In the genomic region with DNA sequence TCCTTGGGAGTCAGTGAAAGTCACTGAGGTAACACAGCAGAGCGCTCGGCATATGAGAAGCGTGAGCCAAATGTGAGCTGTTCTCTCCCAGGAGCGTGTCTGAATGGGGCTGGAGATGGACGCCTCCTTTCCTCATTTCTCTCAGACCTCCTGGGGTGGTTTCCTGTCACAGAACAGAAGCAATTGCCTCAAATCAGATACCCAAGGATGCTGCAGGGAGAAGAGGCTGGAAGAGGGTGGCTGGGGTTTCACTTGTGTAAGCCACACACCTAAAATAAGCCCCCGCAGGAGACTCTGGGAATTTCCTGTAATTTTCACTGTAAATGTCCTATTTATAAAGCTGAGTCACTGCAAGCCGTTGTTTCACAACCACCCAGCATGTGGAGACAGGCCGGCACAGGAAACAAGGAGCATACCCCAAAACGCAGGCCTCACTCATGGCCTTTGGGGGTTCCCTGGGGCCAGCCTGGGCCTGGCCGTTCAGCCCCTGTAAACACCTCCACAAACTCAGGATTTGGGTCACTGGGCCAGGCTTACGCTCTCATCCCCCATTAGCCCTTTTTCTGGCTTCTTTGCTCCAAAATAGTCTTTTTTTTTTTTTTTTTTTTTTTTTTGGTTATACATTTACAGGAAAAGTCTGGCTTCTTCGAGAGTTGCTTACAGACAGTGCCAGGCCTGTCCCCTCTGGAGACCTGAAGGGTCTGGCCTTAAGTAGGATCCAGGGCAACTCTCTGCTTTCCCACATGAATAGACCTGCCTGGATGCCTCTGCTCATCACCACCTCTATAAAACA, we compare ENCODE assay signal across 8 cellular contexts. TPM values are rescaled to one million over a fixed set of nuclear protein-coding genes. Genes with fewer than 3 reads are reported as not detected.
DNase-seq lines count a peak whose midpoint lies in the region; ATAC-seq and TF ChIP-seq lines count a peak whose summit lies in the region.

No MANE protein-coding gene starts in this region.

- 36 to 43% (median 42%) methylated on average over 12 of the region's 12 CpGs for WGBS in heart left ventricle, 4 donors
- WGBS in prostate gland, result 30% methylated on average over 12 of the region's 12 CpGs

- H3K4me1 ChIP-seq in PC-9 (replicated peaks; ENCODE audit: insufficient read depth), result peaks cover 49% of the 10 kb centered on the region
- peaks cover 5 to 79% (median 25%) of the 10 kb centered on the region in 12 donors for H3K4me1 ChIP-seq in heart left ventricle
- H3K4me1 ChIP-seq in prostate gland (replicated peaks), result peaks cover 12% of the 10 kb centered on the region

- H3K27me3 Mint-ChIP-seq in activated naive CD8-positive, alpha-beta T cell, result no peaks in the 10 kb centered on the region

- POLR2A ChIA-PET in PC-9 (lab: Charles Lee; ENCODE audit: unreplicated experiment), result interaction anchor here (0.5 to 0.7 kb wide), 3 partner anchors 52 to 563 kb away, joined by 3 to 5 read pairs (median 4); no protein-coding TSS in a partner anchor

- H3K4me1 Mint-ChIP-seq in activated naive CD8-positive, alpha-beta T cell (ENCODE audit: low read depth), result peaks cover 87% of the 10 kb centered on the region

- TF ChIP-seq CTCF in HFF-Myc (IDR thresholded peaks at IDR 0.05; ENCODE audit: low read depth, low read length, missing control alignments) (peak; percentile 3), PC-9 (conservative IDR thresholded peaks at IDR 0.05) (no peak), heart left ventricle (IDR thresholded peaks at IDR 0.05) (peak in 5 of 12 donors; percentile 3 to 22 (median 15)), prostate gland (IDR thresholded peaks at IDR 0.05) (peak in 1 of 4 experiments; percentile 12)

- H3K27me3 ChIP-seq in PC-9 (ENCODE audit: insufficient read depth, low read depth), result no peaks in the 10 kb centered on the region
- H3K27me3 ChIP-seq in heart left ventricle, result no peaks in the 10 kb centered on the region
- no peaks in the 10 kb centered on the region for H3K27me3 ChIP-seq in prostate gland (replicated peaks; ENCODE audit: insufficient read depth)

- no peak overlapping the region for H3K4me3 ChIP-seq in HFF-Myc (replicated peaks; ENCODE audit: low read depth, low read length)
- peak overlapping the region; percentile 37; the same call in 1 of the 2 replicates for H3K4me3 ChIP-seq in PC-9
- peak overlapping the region in 1 of 12 donors; percentile 15 for H3K4me3 ChIP-seq in heart left ventricle
- no peak overlapping the region for H3K4me3 ChIP-seq in prostate gland

- peak overlapping the region; percentile 93 for H3K4me3 Mint-ChIP-seq in activated naive CD8-positive, alpha-beta T cell

- H3K27ac ChIP-seq in PC-9 (peak overlapping the region; percentile 97), heart left ventricle (peak overlapping the region; percentile 5 to 91 (median 73)), prostate gland (peak overlapping the region; percentile 45 to 63)

- peak overlapping the region; percentile 100 for H3K27ac Mint-ChIP-seq in activated naive CD8-positive, alpha-beta T cell

- BruUV-seq in PC-9 (replicated peaks; lab: Mats Ljungman, UMichigan), result no TSS peak

- no peaks in the 10 kb centered on the region for H3K79me2 ChIP-seq in PC-9 (ENCODE audit: low read depth)

- no peaks in the 10 kb centered on the region for H3K36me3 ChIP-seq in PC-9 (ENCODE audit: low read depth)
- no peaks in the 10 kb centered on the region for H3K36me3 ChIP-seq in heart left ventricle
- no peaks in the 10 kb centered on the region for H3K36me3 ChIP-seq in prostate gland

- no peaks in the 10 kb centered on the region for H3K9me3 Mint-ChIP-seq in activated naive CD8-positive, alpha-beta T cell (ENCODE audit: low read depth)

- peak; percentile 55 for DNase-seq in DMS 273 (lab: John Stamatoyannopoulos, UW; ENCODE audit: unreplicated experiment)
- peak; percentile 84 for DNase-seq in HFF-Myc (ENCODE audit: extremely low read depth, low read depth)
- peak; percentile 31 to 77 for DNase-seq in PC-9
- DNase-seq in heart left ventricle, result peak in 3 of 5 donors; percentile 56 to 63 (median 63)
- peak; percentile 72 for DNase-seq in prostate gland (ENCODE audit: low spot score)
- DNase-seq in NCI-H1930 (lab: John Stamatoyannopoulos, UW), result no peak

- H3K4me2 ChIP-seq in PC-9, result peak overlapping the region; percentile 80

- no peaks in the 10 kb centered on the region for H4K20me1 ChIP-seq in PC-9 (ENCODE audit: insufficient read depth)

- peak overlapping the region; percentile 66 for H2AFZ ChIP-seq in PC-9

- H3K9me3 ChIP-seq in PC-9 (ENCODE audit: insufficient read depth, low read depth) (no peaks in the 10 kb centered on the region), heart left ventricle (no peaks in the 10 kb centered on the region), prostate gland (no peaks in the 10 kb centered on the region)

- intact Hi-C loops in PC-9 (cut with micrococcal nuclease; ENCODE audit: unreplicated experiment) (loop anchor here (1.0 kb wide), 1 partner anchor 48 kb away; no protein-coding TSS in a partner anchor), heart left ventricle (cut with DNase I) (loop anchor here in 2 of 10 donors (5.0 kb wide), 2 partner anchors 89 to 194 kb away; no protein-coding TSS in a partner anchor), prostate gland (cut with DNase I) (no loop called here)

- CTCF ChIA-PET in PC-9 (lab: Charles Lee), result interaction anchor here (0.5 to 1.7 kb wide), 3 partner anchors 32 to 199 kb away, joined by 3 to 9 read pairs (median 4); no protein-coding TSS in a partner anchor

- peaks cover 44% of the 10 kb centered on the region for H3F3A ChIP-seq in PC-9 (ENCODE audit: insufficient read depth, low read depth)

- no peaks in the 10 kb centered on the region for H3K36me3 Mint-ChIP-seq in activated naive CD8-positive, alpha-beta T cell

- peak; percentile 53 to 89 (median 78) for ATAC-seq in heart left ventricle
- ATAC-seq in GM21619 (IDR thresholded peaks at IDR 0.05; ENCODE audit: unreplicated experiment), result no peak

- TF ChIP-seq POLR2A in heart left ventricle (IDR thresholded peaks at IDR 0.05), result no peak
- TF ChIP-seq POLR2A in prostate gland (IDR thresholded peaks at IDR 0.05), result no peak

- H3K9me2 ChIP-seq in PC-9 (ENCODE audit: insufficient read depth), result no peaks in the 10 kb centered on the region

RNA-seq across cellular contexts. Expression of gene VCPKMT, which starts 55.3 kb away (rescaled TPM):
- total RNA-seq in PC-9 (2021) (6.5 and 9.4 TPM in 2 replicates), heart left ventricle (1 to 10 TPM in 8 of 9 donors, under 1 TPM in 1; 0.95 to 4.9 (median 2.9) TPM), prostate gland (1 to 10 TPM; 6.1 to 6.4 TPM)
- 1 to 10 TPM; 4.1 to 7.1 TPM for polyA plus RNA-seq in heart left ventricle

Comparison
In these comparisons a context has a peak if more than half of its experiments do, and no peak if none do; other contexts are left out.
1. DNase-seq: peak in DMS 273 (single experiment), HFF-Myc (single experiment), PC-9 (2 of 2), heart left ventricle (3 of 5) and prostate gland (single experiment); none in NCI-H1930 (0 of 2).
2. Peak in every context shown above with its lines, with median percentiles within 50 percentile points of each other: H3K27ac ChIP-seq.